2 cellular contexts compared by ENCODE assay signal in genomic region chr17:39999067-39999466, GRCh38.
TF ChIP-seq lines count a peak whose summit lies in the region.

No MANE protein-coding gene starts in this region.

TF ChIP-seq in SK-N-SH treated with all-trans-retinoic acid at 6 μM for 48 hours, 23 proteins besides CTCF, POLR2A, EP300 and RAD21 (continued from another document):
- TF ChIP-seq GLIS3 (CRISPR knock-in tag; IDR thresholded peaks at IDR 0.05) (no peak), CSRNP3 (CRISPR knock-in tag; IDR thresholded peaks at IDR 0.05) (no peak), ZFP30 (CRISPR knock-in tag; IDR thresholded peaks at IDR 0.05) (no peak), ZNF565 (CRISPR knock-in tag; conservative IDR thresholded peaks at IDR 0.05; ENCODE audit: low read depth) (no peak), ISL1 (CRISPR knock-in tag; IDR thresholded peaks at IDR 0.05) (no peak), PPARA (CRISPR knock-in tag; IDR thresholded peaks at IDR 0.05; ENCODE audit: borderline replicate concordance) (no peak), BACH2 (CRISPR knock-in tag; IDR thresholded peaks at IDR 0.05; ENCODE audit: borderline replicate concordance) (no peak)
- TF ChIP-seq, protein P1, sequence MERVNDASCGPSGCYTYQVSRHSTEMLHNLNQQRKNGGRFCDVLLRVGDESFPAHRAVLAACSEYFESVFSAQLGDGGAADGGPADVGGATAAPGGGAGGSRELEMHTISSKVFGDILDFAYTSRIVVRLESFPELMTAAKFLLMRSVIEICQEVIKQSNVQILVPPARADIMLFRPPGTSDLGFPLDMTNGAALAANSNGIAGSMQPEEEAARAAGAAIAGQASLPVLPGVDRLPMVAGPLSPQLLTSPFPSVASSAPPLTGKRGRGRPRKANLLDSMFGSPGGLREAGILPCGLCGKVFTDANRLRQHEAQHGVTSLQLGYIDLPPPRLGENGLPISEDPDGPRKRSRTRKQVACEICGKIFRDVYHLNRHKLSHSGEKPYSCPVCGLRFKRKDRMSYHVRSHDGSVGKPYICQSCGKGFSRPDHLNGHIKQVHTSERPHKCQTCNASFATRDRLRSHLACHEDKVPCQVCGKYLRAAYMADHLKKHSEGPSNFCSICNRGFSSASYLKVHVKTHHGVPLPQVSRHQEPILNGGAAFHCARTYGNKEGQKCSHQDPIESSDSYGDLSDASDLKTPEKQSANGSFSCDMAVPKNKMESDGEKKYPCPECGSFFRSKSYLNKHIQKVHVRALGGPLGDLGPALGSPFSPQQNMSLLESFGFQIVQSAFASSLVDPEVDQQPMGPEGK (CRISPR knock-in tag; IDR thresholded peaks at IDR 0.05; ENCODE audit: borderline replicate concordance) = no peak

TF ChIP-seq in SK-N-SH, 30 proteins besides CTCF, POLR2A, EP300 and RAD21 (continued from another document):
- TF ChIP-seq IRF3 (IDR thresholded peaks at IDR 0.05; ENCODE audit: low read depth, low read length) (no peak), ZBTB33 (IDR thresholded peaks at IDR 0.05; ENCODE audit: borderline replicate concordance, low read depth) (no peak), TAF1 (IDR thresholded peaks at IDR 0.05; ENCODE audit: borderline replicate concordance, low read depth, low read length) (no peak), SMC3 (IDR thresholded peaks at IDR 0.05; ENCODE audit: low read depth, low read length) (no peak), POLR2AphosphoS5 (IDR thresholded peaks at IDR 0.05; ENCODE audit: low read depth, low read length) (no peak), FOXJ3 (CRISPR knock-in tag; IDR thresholded peaks at IDR 0.05) (no peak), FOSL2 (IDR thresholded peaks at IDR 0.05; ENCODE audit: borderline replicate concordance, low read depth) (no peak)
